11 cellular contexts compared by ENCODE assay signal in the genomic region with DNA sequence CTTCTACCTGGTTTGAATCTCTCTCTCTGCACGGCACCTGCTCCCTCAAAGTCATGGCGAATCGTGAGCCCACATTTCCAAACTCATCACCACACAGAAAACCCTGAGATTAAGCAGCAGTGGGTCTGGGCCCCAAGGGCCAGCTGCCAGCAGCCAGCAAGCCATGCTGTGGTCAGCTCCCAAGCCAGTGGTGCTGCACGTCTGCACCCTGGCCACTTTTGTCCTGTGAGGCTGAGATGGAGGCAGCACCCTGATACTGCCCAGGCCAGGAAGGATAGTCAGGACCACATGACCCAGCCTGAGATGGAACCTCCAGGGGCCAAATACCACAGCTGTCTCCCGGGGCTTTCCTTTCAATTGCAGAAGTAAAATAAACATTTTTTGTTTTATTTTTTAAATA. TPM values are rescaled to one million over a fixed set of nuclear protein-coding genes. Genes with fewer than 3 reads are reported as not detected.
DNase-seq lines count a peak whose midpoint lies in the region; ATAC-seq, FAIRE-seq and TF ChIP-seq lines count a peak whose summit lies in the region.
"Had no signal": no experiment of that assay in that cellular context is flagged by ENCODE, and none has a peak within 500 bp of the region (broad histone marks: within the 10 kb centered on the region; RNA-seq: fewer than 3 reads in every experiment).

No MANE protein-coding gene starts in this region.

- H3K27ac ChIP-seq in CD4-positive, CD25-positive, alpha-beta regulatory T cell (ENCODE audit: insufficient read depth, low read length, poor library complexity, severe bottlenecking) = peak overlapping the region; percentile 96
- H3K27ac ChIP-seq in hepatocyte = no peak overlapping the region

- no peak overlapping the region for H3K4me2 ChIP-seq in hepatocyte

- no peak for ATAC-seq in CD4-positive, CD25-positive, alpha-beta regulatory T cell (ENCODE audit: low read depth in 2 of 2)
- no peak for ATAC-seq in activated naive CD8-positive, alpha-beta T cell treated with anti-CD3 and anti-CD28 coated beads, Interleukin-2, amount 50 U/mL, for 24 hours
- ATAC-seq in natural killer cell = no peak

- no peaks in the 10 kb centered on the region for H3K79me2 ChIP-seq in hepatocyte

- H3K27me3 Mint-ChIP-seq in CD4-positive, CD25-positive, alpha-beta regulatory T cell = no peaks in the 10 kb centered on the region
- no peaks in the 10 kb centered on the region for H3K27me3 Mint-ChIP-seq in activated naive CD8-positive, alpha-beta T cell treated with anti-CD3 and anti-CD28 coated beads, Interleukin-2, amount 50 U/mL, for 24 hours
- H3K27me3 Mint-ChIP-seq in natural killer cell (ENCODE audit: low read depth in 2 of 2) = no peaks in the 10 kb centered on the region

- H3K9me3 ChIP-seq in CD4-positive, CD25-positive, alpha-beta regulatory T cell (ENCODE audit: control insufficient read depth in 2 of 2, low read length in 2 of 2) = no peaks in the 10 kb centered on the region
- H3K9me3 ChIP-seq in hepatocyte (ENCODE audit: low read depth) = no peaks in the 10 kb centered on the region

- intact Hi-C loops in natural killer cell (cut with micrococcal nuclease) = no loop called here

- DNase-seq in CD4-positive, CD25-positive, alpha-beta regulatory T cell = no peak
- no peak for DNase-seq in activated naive CD8-positive, alpha-beta T cell treated with anti-CD3 and anti-CD28 coated beads, Interleukin-2, amount 50 U/mL, for 24 hours
- DNase-seq in natural killer cell (no peak), HK-2 (ENCODE audit: unreplicated experiment) (no peak), hepatocyte (ENCODE audit: low spot score) (no peak), RCC 7860 (ENCODE audit: low spot score) (no peak)
- DNase-seq in activated CD4-positive, CD25-positive, alpha-beta regulatory T cell treated with anti-CD3 and anti-CD28 coated beads, Interleukin-2, amount 50 U/mL, for 72 hours = no peak
- DNase-seq: Calu3; NCI-H2171 treated with DMSO at 0.1 percent for 48 hours; stimulated activated naive CD4-positive, alpha-beta T cell treated with Interleukin-2 at 50 U/mL for 16 hours had no signal

- TF ChIP-seq CTCF in natural killer cell (IDR thresholded peaks at IDR 0.05) = no peak
- no peak for TF ChIP-seq CTCF in hepatocyte (IDR thresholded peaks at IDR 0.05; ENCODE audit: poor library complexity)

- H3K4me3 Mint-ChIP-seq in CD4-positive, CD25-positive, alpha-beta regulatory T cell = peak overlapping the region; percentile 86 to 99 (median 91)
- H3K4me3 Mint-ChIP-seq in activated naive CD8-positive, alpha-beta T cell treated with anti-CD3 and anti-CD28 coated beads, Interleukin-2, amount 50 U/mL, for 24 hours = peak overlapping the region; percentile 93
- H3K4me3 Mint-ChIP-seq in natural killer cell = peak overlapping the region; percentile 95

- peaks cover 17 to 77% (median 57%) of the 10 kb centered on the region in 4 donors for H3K4me1 Mint-ChIP-seq in CD4-positive, CD25-positive, alpha-beta regulatory T cell
- H3K4me1 Mint-ChIP-seq in activated naive CD8-positive, alpha-beta T cell treated with anti-CD3 and anti-CD28 coated beads, Interleukin-2, amount 50 U/mL, for 24 hours = peaks cover 71% of the 10 kb centered on the region
- H3K4me1 Mint-ChIP-seq in natural killer cell = peaks cover 48 to 49% of the 10 kb centered on the region in 2 donors

- no peak overlapping the region for H2AFZ ChIP-seq in hepatocyte

- TF ChIP-seq POLR2A in GM18526 (IDR thresholded peaks at IDR 0.05; ENCODE audit: extremely low read depth, insufficient read length) = peak; percentile 31

- H3K4me3 ChIP-seq in CD4-positive, CD25-positive, alpha-beta regulatory T cell (ENCODE audit: low read depth, low read length) = peak overlapping the region; percentile 80
- no peak overlapping the region for H3K4me3 ChIP-seq in hepatocyte

- H3K27ac Mint-ChIP-seq in CD4-positive, CD25-positive, alpha-beta regulatory T cell = peak overlapping the region; percentile 98 to 99 (median 98)
- peak overlapping the region; percentile 99 for H3K27ac Mint-ChIP-seq in activated naive CD8-positive, alpha-beta T cell treated with anti-CD3 and anti-CD28 coated beads, Interleukin-2, amount 50 U/mL, for 24 hours
- H3K27ac Mint-ChIP-seq in natural killer cell = peak overlapping the region; percentile 99 to 100

- H3K27me3 ChIP-seq in CD4-positive, CD25-positive, alpha-beta regulatory T cell (ENCODE audit: control insufficient read depth, insufficient read depth, low read length) = no peaks in the 10 kb centered on the region
- no peaks in the 10 kb centered on the region for H3K27me3 ChIP-seq in hepatocyte

- WGBS in hepatocyte (ENCODE audit: low lambda C conversion rate, missing lambda C conversion rate) = 87% methylated on average over 5 of the region's 5 CpGs

- H3K36me3 Mint-ChIP-seq in CD4-positive, CD25-positive, alpha-beta regulatory T cell = peaks cover 8% of the 10 kb centered on the region
- H3K36me3 Mint-ChIP-seq in activated naive CD8-positive, alpha-beta T cell treated with anti-CD3 and anti-CD28 coated beads, Interleukin-2, amount 50 U/mL, for 24 hours (ENCODE audit: low read depth) = peaks cover 27% of the 10 kb centered on the region
- H3K36me3 Mint-ChIP-seq in natural killer cell = no peaks in the 10 kb centered on the region

- H3K4me1 ChIP-seq in CD4-positive, CD25-positive, alpha-beta regulatory T cell (ENCODE audit: control insufficient read depth, insufficient read depth, low read length, poor library complexity, severe bottlenecking) = peaks cover 58% of the 10 kb centered on the region
- H3K4me1 ChIP-seq in hepatocyte (ENCODE audit: insufficient read depth) = no peaks in the 10 kb centered on the region

- FAIRE-seq in RCC 7860 (lab: Jason Lieb, UNC) = no peak

- H3K9me3 Mint-ChIP-seq in CD4-positive, CD25-positive, alpha-beta regulatory T cell = no peaks in the 10 kb centered on the region
- no peaks in the 10 kb centered on the region for H3K9me3 Mint-ChIP-seq in activated naive CD8-positive, alpha-beta T cell treated with anti-CD3 and anti-CD28 coated beads, Interleukin-2, amount 50 U/mL, for 24 hours
- H3K9me3 Mint-ChIP-seq in natural killer cell = no peaks in the 10 kb centered on the region

- H3K9me2 ChIP-seq in hepatocyte (replicated peaks; ENCODE audit: insufficient read depth) = no peaks in the 10 kb centered on the region

- peaks cover 4% of the 10 kb centered on the region for H3K36me3 ChIP-seq in CD4-positive, CD25-positive, alpha-beta regulatory T cell (ENCODE audit: control insufficient read depth, insufficient read depth, low read length)
- H3K36me3 ChIP-seq in hepatocyte (replicated peaks; ENCODE audit: insufficient read depth, low read depth) = no peaks in the 10 kb centered on the region

- H4K20me1 ChIP-seq in hepatocyte (ENCODE audit: insufficient read depth, poor library complexity, severe bottlenecking) = no peaks in the 10 kb centered on the region

RNA-seq across cellular contexts. Expression of gene RASSF2, which starts 7.8 kb away (rescaled TPM):
- 33.9 TPM for total RNA-seq in CD4-positive, CD25-positive, alpha-beta regulatory T cell
- polyA plus RNA-seq in CD4-positive, CD25-positive, alpha-beta regulatory T cell = 10 to 100 TPM; 20.9 to 33.0 (median 29.1) TPM
- total RNA-seq in natural killer cell (10 to 100 TPM; 14.1 to 39.0 (median 16.3) TPM), hepatocyte (5.0 and 5.1 TPM in 2 replicates)
- polyA plus RNA-seq in hepatocyte = 0.92 and 3.8 TPM in 2 replicates
